ENCODE assay signal across 13 cellular contexts in the genomic region with DNA sequence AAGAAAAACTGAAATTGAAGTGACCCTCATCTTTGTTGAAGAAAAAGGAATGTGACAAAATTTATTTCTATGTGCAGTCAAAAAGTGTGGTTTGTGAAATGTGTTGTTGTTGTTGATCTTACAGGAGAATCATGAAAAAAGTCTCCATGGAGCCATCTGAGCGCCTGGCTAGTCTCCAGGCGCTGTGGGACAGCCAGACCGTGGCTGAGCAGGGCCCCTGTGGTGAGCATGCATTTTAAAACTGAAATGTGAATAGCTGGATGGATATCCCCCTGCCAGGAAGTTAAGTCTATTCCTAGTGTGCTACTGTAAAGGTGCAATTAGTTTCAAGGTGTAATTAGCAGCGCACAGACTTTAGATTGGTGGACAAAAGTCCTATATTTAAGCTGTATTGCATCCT.
DNase-seq lines count a peak whose midpoint lies in the region; ATAC-seq and TF ChIP-seq lines count a peak whose summit lies in the region.
"Had no signal": no experiment of that assay in that cellular context is flagged by ENCODE, and none has a peak within 500 bp of the region (broad histone marks: within the 10 kb centered on the region; RNA-seq: fewer than 3 reads in every experiment).

No MANE protein-coding gene starts in this region.

- H3K4me1 Mint-ChIP-seq in CD14-positive monocyte: peaks cover 71% of the 10 kb centered on the region

- no peak for ATAC-seq in GM18907 (IDR thresholded peaks at IDR 0.05; ENCODE audit: unreplicated experiment)

- H3K79me2 ChIP-seq in Loucy (ENCODE audit: insufficient read depth, low read length): no peaks in the 10 kb centered on the region

- H3K9ac ChIP-seq in Loucy (ENCODE audit: low read depth, low read length, poor library complexity, severe bottlenecking): peak overlapping the region; percentile 20

- TF ChIP-seq CTCF in CD14-positive monocyte (IDR thresholded peaks at IDR 0.05) (no peak), Loucy (conservative IDR thresholded peaks at IDR 0.05; ENCODE audit: low read length) (no peak), esophagus muscularis mucosa (IDR thresholded peaks at IDR 0.05) (no peak)

- H3K4me3 Mint-ChIP-seq in CD14-positive monocyte: peak overlapping the region in 1 of 2 donors; percentile 61
- H3K4me3 Mint-ChIP-seq: naive B cell had no signal

- H3F3A ChIP-seq in Loucy (ENCODE audit: low read depth): 0 out of 2 replicates have a peak, but pooled peaks cover 5% of the 10 kb centered on the region

- H3K4me2 ChIP-seq in Loucy (ENCODE audit: low read depth, low read length, poor library complexity, severe bottlenecking): peak overlapping the region; percentile 29

- H3K9me3 ChIP-seq in Loucy (ENCODE audit: insufficient read depth, low read depth, low read length): peaks cover 12% of the 10 kb centered on the region; the same call in 1 of the 2 replicates
- H3K9me3 ChIP-seq in esophagus muscularis mucosa: peaks cover 0 to 6% (median 0%) of the 10 kb centered on the region in 4 donors

- H3K9me2 ChIP-seq in Loucy (replicated peaks; ENCODE audit: low read depth, low read length): no peaks in the 10 kb centered on the region

- DNase-seq in CD14-positive monocyte (ENCODE audit: low spot score): no peak
- DNase-seq in NCI-H748 (lab: John Stamatoyannopoulos, UW; ENCODE audit: unreplicated experiment): peak; percentile 92
- DNase-seq in epithelial cell of prostate (ENCODE audit: low read depth, low spot score): no peak
- no peak for DNase-seq in effector CD8-positive, alpha-beta T cell (lab: John Stamatoyannopoulos, UW)
- DNase-seq in esophagus muscularis mucosa (ENCODE audit: extremely low spot score): no peak
- DNase-seq in glomerular visceral epithelial cell (ENCODE audit: extremely low spot score): no peak
- DNase-seq: activated T-cell treated with anti-CD3 and anti-CD28 coated beads, Interleukin-2, amount 50 U/mL, for 1 hour; EL; naive B cell; SIG-M5 had no signal

- H3K27me3 Mint-ChIP-seq in CD14-positive monocyte (ENCODE audit: low read depth in 3 of 3): no peaks in the 10 kb centered on the region
- H3K27me3 Mint-ChIP-seq: naive B cell had no signal

- peaks cover 19 to 30% of the 10 kb centered on the region in 2 donors for H3K36me3 Mint-ChIP-seq in CD14-positive monocyte

- 65% methylated on average over 4 of the region's 4 CpGs for WGBS in esophagus muscularis mucosa

- H3K4me1 ChIP-seq in Loucy (ENCODE audit: insufficient read depth, low read length, poor library complexity, severe bottlenecking) (peaks cover 50% of the 10 kb centered on the region), esophagus muscularis mucosa (no peaks in the 10 kb centered on the region)

- no peak for TF ChIP-seq POLR2A in esophagus muscularis mucosa (IDR thresholded peaks at IDR 0.05; ENCODE audit: low read depth)

- intact Hi-C loops in CD14-positive monocyte (cut with micrococcal nuclease): no loop called here
- intact Hi-C loops in esophagus muscularis mucosa (cut with DNase I): no loop called here

- no peak for TF ChIP-seq EP300 in esophagus muscularis mucosa (IDR thresholded peaks at IDR 0.05)

- H3K27ac ChIP-seq in epithelial cell of prostate: peak overlapping the region; percentile 84
- no peak overlapping the region for H3K27ac ChIP-seq in esophagus muscularis mucosa (replicated peaks in 1 of 4)

- H3K9me3 Mint-ChIP-seq in CD14-positive monocyte: peaks cover 6 to 22% (median 11%) of the 10 kb centered on the region in 7 donors

- H3K4me3 ChIP-seq in Loucy (ENCODE audit: low read length, poor library complexity, severe bottlenecking): no peak overlapping the region
- no peak overlapping the region for H3K4me3 ChIP-seq in esophagus muscularis mucosa
- H3K4me3 ChIP-seq: skin epidermis had no signal

- H3K27ac Mint-ChIP-seq in CD14-positive monocyte: peak overlapping the region in 5 of 7 donors; percentile 47 to 83 (median 79)

- H4K20me1 ChIP-seq in Loucy (ENCODE audit: insufficient read depth, low read length, poor library complexity, severe bottlenecking): no peaks in the 10 kb centered on the region

- no peaks in the 10 kb centered on the region for H3K36me3 ChIP-seq in Loucy (ENCODE audit: insufficient read depth, low read length)
- no peaks in the 10 kb centered on the region for H3K36me3 ChIP-seq in esophagus muscularis mucosa

- no peak overlapping the region for H2AFZ ChIP-seq in Loucy (ENCODE audit: low read length)

- H3K27me3 ChIP-seq in Loucy (ENCODE audit: insufficient read depth, low read length, poor library complexity, severe bottlenecking): no peaks in the 10 kb centered on the region
- no peaks in the 10 kb centered on the region for H3K27me3 ChIP-seq in esophagus muscularis mucosa
